9 cellular contexts compared by ENCODE assay signal in the genomic region with DNA sequence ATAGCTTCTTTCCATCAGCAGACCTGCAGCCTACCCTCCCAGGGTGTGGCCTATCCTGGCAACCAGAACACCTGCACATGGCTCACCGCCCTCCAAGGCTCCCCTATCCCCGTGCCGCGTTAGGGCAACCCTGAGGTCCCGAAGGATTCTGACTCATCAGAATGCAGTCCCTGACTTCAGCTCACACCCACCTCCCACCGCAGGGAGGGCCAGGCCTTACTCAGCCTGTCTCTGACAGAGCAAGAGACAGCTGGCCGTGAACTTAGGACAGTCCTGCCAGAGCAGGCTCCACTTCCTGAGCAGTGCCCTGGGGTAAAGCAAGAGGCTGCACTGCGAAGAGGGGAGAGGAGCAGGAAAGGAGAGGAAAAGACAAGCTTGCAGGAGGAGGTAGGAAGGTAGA.
A peak's percentile ranks its signal among the peaks of the same experiment; 100 is the strongest.
DNase-seq lines count a peak whose midpoint lies in the region; ATAC-seq and TF ChIP-seq lines count a peak whose summit lies in the region.
"Had no signal": no experiment of that assay in that cellular context is flagged by ENCODE, and none has a peak within 500 bp of the region (broad histone marks: within the 10 kb centered on the region; RNA-seq: fewer than 3 reads in every experiment).

No MANE protein-coding gene starts in this region.

- intact Hi-C loops in activated CD8-positive, alpha-beta T cell treated with anti-CD3 and anti-CD28 coated beads for 36 hours (cut with micrococcal nuclease): no loop called here
- intact Hi-C loops in upper lobe of right lung (cut with DNase I): no loop called here

- POLR2A ChIA-PET in activated CD8-positive, alpha-beta T cell treated with anti-CD3 and anti-CD28 coated beads, Interleukin-2, amount 10 ng/mL, durations not matched to agents 7 days and 5 days (lab: Charles Lee): interaction anchor here (1.0 kb wide), 1 partner anchor 10 kb away, joined by 3 read pairs; no protein-coding TSS in a partner anchor
- POLR2A ChIA-PET in activated CD8-positive, alpha-beta T cell treated with anti-CD3 and anti-CD28 coated beads for 36 hours (lab: Charles Lee): interaction anchor here (0.7 kb wide), 1 partner anchor 19 kb away, joined by 3 read pairs; no protein-coding TSS in a partner anchor
- POLR2A ChIA-PET in GM10248 (lab: Yijun Ruan, JAX): interaction anchor here (0.5 kb wide), 1 partner anchor 1023 kb away, joined by 4 read pairs; no protein-coding TSS in a partner anchor

- no peak overlapping the region for H3K4me3 ChIP-seq in upper lobe of right lung

- H3K27me3 Mint-ChIP-seq in activated CD8-positive, alpha-beta T cell treated with anti-CD3 and anti-CD28 coated beads, Interleukin-2, amount 10 ng/mL, durations not matched to agents 7 days and 5 days (ENCODE audit: low read depth): no peaks in the 10 kb centered on the region
- H3K27me3 Mint-ChIP-seq in activated CD8-positive, alpha-beta T cell treated with anti-CD3 and anti-CD28 coated beads for 36 hours: no peaks in the 10 kb centered on the region
- peaks cover 0 to 2% (median 0%) of the 10 kb centered on the region in 3 donors for H3K27me3 Mint-ChIP-seq in immature natural killer cell (ENCODE audit: low read depth in 3 of 3)

- peaks cover 14% of the 10 kb centered on the region for H3K36me3 ChIP-seq in upper lobe of right lung

- peak overlapping the region; percentile 50 for H3K27ac Mint-ChIP-seq in activated CD8-positive, alpha-beta T cell treated with anti-CD3 and anti-CD28 coated beads, Interleukin-2, amount 10 ng/mL, durations not matched to agents 7 days and 5 days
- no peak overlapping the region for H3K27ac Mint-ChIP-seq in activated CD8-positive, alpha-beta T cell treated with anti-CD3 and anti-CD28 coated beads for 36 hours
- no peak overlapping the region for H3K27ac Mint-ChIP-seq in immature natural killer cell

- peaks cover 8% of the 10 kb centered on the region for H3K4me1 Mint-ChIP-seq in activated CD8-positive, alpha-beta T cell treated with anti-CD3 and anti-CD28 coated beads, Interleukin-2, amount 10 ng/mL, durations not matched to agents 7 days and 5 days (ENCODE audit: low read depth)
- peaks cover 6% of the 10 kb centered on the region for H3K4me1 Mint-ChIP-seq in activated CD8-positive, alpha-beta T cell treated with anti-CD3 and anti-CD28 coated beads for 36 hours (ENCODE audit: low read depth)
- peaks cover 32 to 40% of the 10 kb centered on the region in 2 donors for H3K4me1 Mint-ChIP-seq in immature natural killer cell

- H3K4me1 ChIP-seq in upper lobe of right lung: peaks cover 9% of the 10 kb centered on the region

- no peak overlapping the region for H3K4me3 Mint-ChIP-seq in activated CD8-positive, alpha-beta T cell treated with anti-CD3 and anti-CD28 coated beads, Interleukin-2, amount 10 ng/mL, durations not matched to agents 7 days and 5 days
- no peak overlapping the region for H3K4me3 Mint-ChIP-seq in activated CD8-positive, alpha-beta T cell treated with anti-CD3 and anti-CD28 coated beads for 36 hours
- H3K4me3 Mint-ChIP-seq in immature natural killer cell: no peak overlapping the region

- no peak for DNase-seq in activated CD8-positive, alpha-beta T cell treated with anti-CD3 and anti-CD28 coated beads, Interleukin-2, amount 10 ng/mL, durations not matched to agents 7 days and 5 days
- no peak for DNase-seq in activated CD8-positive, alpha-beta T cell treated with anti-CD3 and anti-CD28 coated beads for 36 hours
- peak in 21 of 61 donors; percentile 18 to 70 (median 40) for DNase-seq in caudate nucleus (lab: John Stamatoyannopoulos, UW)
- DNase-seq in left kidney (ENCODE audit: low read depth, low spot score): peak; percentile 26
- no peak for DNase-seq in upper lobe of right lung
- DNase-seq in immature natural killer cell: no peak
- DNase-seq in GM10248 (ENCODE audit: extremely low spot score): no peak
- DNase-seq: KG1 had no signal

- peaks cover 17% of the 10 kb centered on the region for H3K36me3 Mint-ChIP-seq in activated CD8-positive, alpha-beta T cell treated with anti-CD3 and anti-CD28 coated beads, Interleukin-2, amount 10 ng/mL, durations not matched to agents 7 days and 5 days (ENCODE audit: low read depth)
- H3K36me3 Mint-ChIP-seq in activated CD8-positive, alpha-beta T cell treated with anti-CD3 and anti-CD28 coated beads for 36 hours (ENCODE audit: low read depth): peaks cover 8% of the 10 kb centered on the region
- peaks cover 5 to 25% (median 14%) of the 10 kb centered on the region in 3 donors for H3K36me3 Mint-ChIP-seq in immature natural killer cell

- TF ChIP-seq CTCF in activated CD8-positive, alpha-beta T cell treated with anti-CD3 and anti-CD28 coated beads for 36 hours (IDR thresholded peaks at IDR 0.05): no peak
- TF ChIP-seq CTCF in upper lobe of right lung (IDR thresholded peaks at IDR 0.05) (no peak), GM10248 (IDR thresholded peaks at IDR 0.05; ENCODE audit: control extremely low read depth, extremely low read depth, low read depth, missing control alignments) (no peak)

- ATAC-seq in activated CD8-positive, alpha-beta T cell treated with anti-CD3 and anti-CD28 coated beads, Interleukin-2, amount 10 ng/mL, durations not matched to agents 7 days and 5 days: no peak
- ATAC-seq in activated CD8-positive, alpha-beta T cell treated with anti-CD3 and anti-CD28 coated beads for 36 hours: no peak
- ATAC-seq in upper lobe of right lung (peak; percentile 43), HG03469 (IDR thresholded peaks at IDR 0.05; ENCODE audit: unreplicated experiment) (no peak)

- H3K9me3 ChIP-seq in upper lobe of right lung: no peaks in the 10 kb centered on the region

- CTCF ChIA-PET in activated CD8-positive, alpha-beta T cell treated with anti-CD3 and anti-CD28 coated beads, Interleukin-2, amount 10 ng/mL, durations not matched to agents 7 days and 5 days (lab: Charles Lee): interaction anchor here (1.4 kb wide), 1 partner anchor 10 kb away, joined by 4 read pairs; no protein-coding TSS in a partner anchor
- CTCF ChIA-PET in activated CD8-positive, alpha-beta T cell treated with anti-CD3 and anti-CD28 coated beads for 36 hours (lab: Charles Lee): interaction anchor here (1.4 kb wide), 1 partner anchor 9 kb away, joined by 3 read pairs; no protein-coding TSS in a partner anchor
- CTCF ChIA-PET in GM10248 (lab: Yijun Ruan, JAX): interaction anchor here (1.0 to 1.4 kb wide), 3 partner anchors 12 to 82 kb away, joined by 3 to 4 read pairs (median 3); no protein-coding TSS in a partner anchor

- no peaks in the 10 kb centered on the region for H3K9me3 Mint-ChIP-seq in activated CD8-positive, alpha-beta T cell treated with anti-CD3 and anti-CD28 coated beads, Interleukin-2, amount 10 ng/mL, durations not matched to agents 7 days and 5 days (ENCODE audit: insufficient read depth)
- H3K9me3 Mint-ChIP-seq in activated CD8-positive, alpha-beta T cell treated with anti-CD3 and anti-CD28 coated beads for 36 hours: no peaks in the 10 kb centered on the region
- H3K9me3 Mint-ChIP-seq in immature natural killer cell: no peaks in the 10 kb centered on the region

- H3K27ac ChIP-seq in caudate nucleus (ENCODE audit: low read depth, low read length) (peak overlapping the region; percentile 77), upper lobe of right lung (no peak overlapping the region)

- no peaks in the 10 kb centered on the region for H3K27me3 ChIP-seq in upper lobe of right lung
